Comparison of ENCODE assay signal across 9 cellular contexts in the genomic region with DNA sequence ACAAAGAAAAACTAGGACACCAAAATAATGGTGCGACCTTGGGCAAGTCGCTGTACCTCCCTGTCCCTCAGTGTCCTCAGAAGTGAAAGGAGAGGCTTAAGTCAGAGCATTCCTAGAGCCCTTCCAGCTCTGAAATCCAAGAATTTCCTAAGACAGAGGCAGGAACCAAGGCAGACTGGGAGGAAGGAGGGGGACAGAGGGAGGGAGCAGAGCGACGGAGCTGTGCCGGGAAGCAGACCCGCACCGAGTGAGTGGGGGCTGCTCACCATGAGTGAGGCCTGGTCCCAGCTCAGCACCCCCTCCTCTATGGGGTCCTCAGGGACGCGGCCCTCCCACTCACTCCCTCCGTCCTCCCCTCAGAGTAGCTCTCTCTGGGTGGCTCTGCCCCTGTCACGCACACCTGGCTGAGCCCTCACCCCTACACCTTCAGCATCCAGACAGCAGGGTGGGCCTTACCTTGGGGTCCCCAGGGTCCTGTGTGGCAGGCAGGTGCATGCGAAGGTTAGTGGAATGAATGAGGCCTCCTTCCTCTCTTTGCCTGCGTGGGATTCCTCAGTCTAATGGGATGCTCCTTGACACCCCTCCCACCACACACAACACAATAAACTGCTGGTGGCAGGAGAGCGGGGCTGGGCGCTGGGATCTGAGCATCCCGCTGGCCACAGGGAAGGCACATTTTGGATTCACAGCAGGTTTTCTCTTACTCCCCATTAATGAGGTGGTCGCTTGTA. TPM values are rescaled to one million over a fixed set of nuclear protein-coding genes. Genes with fewer than 3 reads are reported as not detected.
DNase-seq lines count a peak whose midpoint lies in the region; ATAC-seq and TF ChIP-seq lines count a peak whose summit lies in the region.
"Had no signal": no experiment of that assay in that cellular context is flagged by ENCODE, and none has a peak within 500 bp of the region (broad histone marks: within the 10 kb centered on the region; RNA-seq: fewer than 3 reads in every experiment).

No MANE protein-coding gene starts in this region.

- peak overlapping the region; percentile 75 for H3K9ac ChIP-seq in NT2/D1 (ENCODE audit: insufficient read length, low read depth)
- H3K9ac ChIP-seq in muscle layer of colon (ENCODE audit: low read length) = peak overlapping the region; percentile 86

- TF ChIP-seq CTCF in dorsolateral prefrontal cortex (IDR thresholded peaks at IDR 0.05 in 54 of 56, conservative IDR thresholded peaks at IDR 0.05 in 2 of 56; ENCODE audit: low read depth in 1 of 56, partially characterized antibody in 56 of 56) = no peak

- no peaks in the 10 kb centered on the region for H3K36me3 ChIP-seq in NT2/D1 (ENCODE audit: insufficient read depth, insufficient read length, low read length)
- no peaks in the 10 kb centered on the region for H3K36me3 ChIP-seq in muscle layer of colon (ENCODE audit: insufficient read depth, low read length)

- H3K27ac ChIP-seq in dorsolateral prefrontal cortex (peak overlapping the region in 46 of 59 donors; percentile 40 to 97 (median 91)), muscle layer of colon (ENCODE audit: low read depth, low read length) (peak overlapping the region; percentile 75), substantia nigra (ENCODE audit: low read depth, low read length, poor library complexity, severe bottlenecking) (peak overlapping the region; percentile 88)

- intact Hi-C loops in dorsolateral prefrontal cortex (cut with DNase I) = no loop called here

- no peak for ATAC-seq in HG03457 (IDR thresholded peaks at IDR 0.05; ENCODE audit: unreplicated experiment)
- ATAC-seq: activated CD8-positive, alpha-beta memory T cell treated with anti-CD3 and anti-CD28 coated beads, Interleukin-2, amount 10 ng/mL, durations not matched to agents 7 days and 5 days had no signal

- H3K27me3 ChIP-seq in NT2/D1 (ENCODE audit: insufficient read depth, insufficient read length) = peaks cover 68% of the 10 kb centered on the region
- H3K27me3 ChIP-seq in dorsolateral prefrontal cortex = no peaks in the 10 kb centered on the region
- H3K27me3 ChIP-seq in muscle layer of colon (ENCODE audit: control insufficient read depth in 1 of 2, insufficient read depth in 2 of 2, low read length in 2 of 2) = no peaks in the 10 kb centered on the region

- peaks cover 16% of the 10 kb centered on the region for H3K4me1 ChIP-seq in NT2/D1 (ENCODE audit: insufficient read depth, insufficient read length)
- H3K4me1 ChIP-seq in muscle layer of colon (ENCODE audit: insufficient read depth, low read length) = peaks cover 33% of the 10 kb centered on the region

- in situ Hi-C loops in KBM-7 (cut with MboI; ENCODE audit: low pct_unique_long_range_greater_than_20kb, low sequenced_read_pairs) = no loop called here

- no peak for DNase-seq in NT2/D1 (ENCODE audit: low read depth, low spot score)
- no peak for DNase-seq in dorsolateral prefrontal cortex
- no peak for DNase-seq in substantia nigra (lab: John Stamatoyannopoulos, UW)
- no peak for DNase-seq in pons (ENCODE audit: low spot score)
- DNase-seq in KBM-7 = no peak
- DNase-seq: activated CD8-positive, alpha-beta memory T cell treated with anti-CD3 and anti-CD28 coated beads, Interleukin-2, amount 10 ng/mL, durations not matched to agents 7 days and 5 days; NCI-H226 had no signal

- H3K4me3 ChIP-seq in NT2/D1 (ENCODE audit: insufficient read length, low read depth) (peak overlapping the region; percentile 61), dorsolateral prefrontal cortex (peak overlapping the region in 45 of 59 donors; percentile 59 to 86 (median 74)), muscle layer of colon (ENCODE audit: low read depth in 1 of 2, low read length in 2 of 2) (peak overlapping the region in 1 of 2 donors; percentile 81)

- H3K9me3 ChIP-seq in NT2/D1 (ENCODE audit: insufficient read depth, low read length) (no peaks in the 10 kb centered on the region), muscle layer of colon (ENCODE audit: low read length) (no peaks in the 10 kb centered on the region)

RNA-seq across cellular contexts. Expression of gene SMARCD3, which starts 4.6 kb away (rescaled TPM):
- 100 to 1,000 TPM in 117 of 120 experiments, 10 to 100 TPM in 3; 80.4 to 252 (median 137) TPM for total RNA-seq in dorsolateral prefrontal cortex

RNA-seq across cellular contexts. Expression of gene CHPF2, which starts 20.8 kb away (rescaled TPM):
- 10 to 100 TPM; 23.2 to 51.4 (median 35.6) TPM for total RNA-seq in dorsolateral prefrontal cortex

RNA-seq across cellular contexts. Expression of gene ABCF2, which starts 26.1 kb away (rescaled TPM):
- total RNA-seq in dorsolateral prefrontal cortex = 10 to 100 TPM; 21.6 to 63.3 (median 47.2) TPM

RNA-seq across cellular contexts. Expression of gene H2BK1, which starts 42.8 kb away (rescaled TPM):
- total RNA-seq in dorsolateral prefrontal cortex = 1 to 10 TPM in 5 of 120 experiments, not detected in 115; 1.5 to 3.0 (median 1.6) TPM
- total RNA-seq: activated CD8-positive, alpha-beta memory T cell treated with anti-CD3 and anti-CD28 coated beads, Interleukin-2, amount 10 ng/mL, durations not matched to agents 7 days and 5 days had no signal
